Comparison of ENCODE assay signal across 13 cellular contexts in genomic region chr1:220124542-220124941, GRCh38. TPM values are rescaled to one million over a fixed set of nuclear protein-coding genes. Genes with fewer than 3 reads are reported as not detected.
DNase-seq lines count a peak whose midpoint lies in the region; ATAC-seq and TF ChIP-seq lines count a peak whose summit lies in the region.
"Had no signal": no experiment of that assay in that cellular context is flagged by ENCODE, and none has a peak within 500 bp of the region (broad histone marks: within the 10 kb centered on the region; RNA-seq: fewer than 3 reads in every experiment).

No MANE protein-coding gene starts in this region.

- no peak for DNase-seq in stimulated activated naive CD8-positive, alpha-beta T cell treated with anti-CD3 and anti-CD28 coated beads, Interleukin-15, Interleukin-2, amounts not matched to agents 100 U/mL and 50 U/mL, for 24 hours
- DNase-seq in SKM-1 (lab: John Stamatoyannopoulos, UW; ENCODE audit: unreplicated experiment) (peak; percentile 33), fibroblast of peridontal ligament (ENCODE audit: extremely low read depth) (peak; percentile 51), upper lobe of left lung (no peak), WERI-Rb-1 (no peak)
- DNase-seq: cerebellar nuclear complex, NCI-H1930 had no signal

- H3K4me1 ChIP-seq in upper lobe of left lung: no peaks in the 10 kb centered on the region

- ATAC-seq in stimulated activated naive CD8-positive, alpha-beta T cell treated with anti-CD3 and anti-CD28 coated beads, Interleukin-15, Interleukin-2, amounts not matched to agents 100 U/mL and 50 U/mL, for 24 hours: no peak
- ATAC-seq in HG02798 (IDR thresholded peaks at IDR 0.05; ENCODE audit: poor library complexity, unreplicated experiment) (no peak), upper lobe of left lung (ENCODE audit: low FRiP score in 2 of 2) (no peak), GM18517 (IDR thresholded peaks at IDR 0.05; ENCODE audit: unreplicated experiment) (no peak)

- TF ChIP-seq CTCF in upper lobe of left lung (IDR thresholded peaks at IDR 0.05) (no peak), WERI-Rb-1 (IDR thresholded peaks at IDR 0.05; ENCODE audit: low read depth, low read length) (no peak)

- H3K4me3 ChIP-seq in upper lobe of left lung (no peak overlapping the region), WERI-Rb-1 (ENCODE audit: low read depth, low read length) (no peak overlapping the region)
- H3K4me3 ChIP-seq: BLaER1 treated with 17β-estradiol and CSF1 and Interleukin-3, amounts not matched to agents 10 nM and 100 nM; SK-N-MC had no signal

- no peak overlapping the region for H3K27ac ChIP-seq in upper lobe of left lung
- H3K27ac ChIP-seq in WERI-Rb-1: no peak overlapping the region
- H3K27ac ChIP-seq: SK-N-MC had no signal

- H3K36me3 ChIP-seq in upper lobe of left lung (peaks cover 0 to 48% (median 11%) of the 10 kb centered on the region in 4 donors), WERI-Rb-1 (peaks cover 18% of the 10 kb centered on the region)

- H3K9me3 ChIP-seq in upper lobe of left lung (no peaks in the 10 kb centered on the region), WERI-Rb-1 (ENCODE audit: severe bottlenecking) (no peaks in the 10 kb centered on the region)

- WGBS in upper lobe of left lung, 2 donors: 26 to 30% methylated on average over 1 of the region's 1 CpG

- no peaks in the 10 kb centered on the region for H3K9me3 Mint-ChIP-seq in stimulated activated naive CD8-positive, alpha-beta T cell treated with anti-CD3 and anti-CD28 coated beads, Interleukin-15, Interleukin-2, amounts not matched to agents 100 ng/mL and 50 ng/mL, for 24 hours

- H3K36me3 Mint-ChIP-seq in stimulated activated naive CD8-positive, alpha-beta T cell treated with anti-CD3 and anti-CD28 coated beads, Interleukin-15, Interleukin-2, amounts not matched to agents 100 ng/mL and 50 ng/mL, for 24 hours (ENCODE audit: low read depth): peaks cover 43% of the 10 kb centered on the region

- H3K4me1 Mint-ChIP-seq in stimulated activated naive CD8-positive, alpha-beta T cell treated with anti-CD3 and anti-CD28 coated beads, Interleukin-15, Interleukin-2, amounts not matched to agents 100 ng/mL and 50 ng/mL, for 24 hours (ENCODE audit: low read depth): peaks cover 9% of the 10 kb centered on the region

- peak overlapping the region; percentile 22 for H3K27ac Mint-ChIP-seq in stimulated activated naive CD8-positive, alpha-beta T cell treated with anti-CD3 and anti-CD28 coated beads, Interleukin-15, Interleukin-2, amounts not matched to agents 100 ng/mL and 50 ng/mL, for 24 hours
- H3K27ac Mint-ChIP-seq: IgD-negative memory B cell had no signal

- H3K27me3 Mint-ChIP-seq in stimulated activated naive CD8-positive, alpha-beta T cell treated with anti-CD3 and anti-CD28 coated beads, Interleukin-15, Interleukin-2, amounts not matched to agents 100 ng/mL and 50 ng/mL, for 24 hours: no peaks in the 10 kb centered on the region
- H3K27me3 Mint-ChIP-seq: IgD-negative memory B cell had no signal

- H3K4me3 Mint-ChIP-seq in stimulated activated naive CD8-positive, alpha-beta T cell treated with anti-CD3 and anti-CD28 coated beads, Interleukin-15, Interleukin-2, amounts not matched to agents 100 ng/mL and 50 ng/mL, for 24 hours: no peak overlapping the region
- H3K4me3 Mint-ChIP-seq: IgD-negative memory B cell had no signal

- no peak for TF ChIP-seq EP300 in upper lobe of left lung (IDR thresholded peaks at IDR 0.05)

- no peaks in the 10 kb centered on the region for H3K27me3 ChIP-seq in upper lobe of left lung
- H3K27me3 ChIP-seq in WERI-Rb-1 (ENCODE audit: insufficient read depth, low read depth, severe bottlenecking): no peaks in the 10 kb centered on the region
- H3K27me3 ChIP-seq: BLaER1 treated with 17β-estradiol and CSF1 and Interleukin-3, amounts not matched to agents 10 nM and 100 nM had no signal

- no peak for TF ChIP-seq POLR2A in upper lobe of left lung (IDR thresholded peaks at IDR 0.05)

RNA-seq across cellular contexts. Expression of gene IARS2, which starts 30.6 kb away (rescaled TPM):
- 10 to 100 TPM; 17.8 to 66.7 (median 48.8) TPM for total RNA-seq in upper lobe of left lung

RNA-seq across cellular contexts. Expression of gene BPNT1, which starts 35.0 kb away (rescaled TPM):
- 10 to 100 TPM; 14.7 to 23.9 (median 21.7) TPM for total RNA-seq in upper lobe of left lung

Comparison
In these comparisons a context has a peak if more than half of its experiments do, and no peak if none do; other contexts are left out.
1. DNase-seq: peak in SKM-1 (single experiment) and fibroblast of peridontal ligament (single experiment); none in stimulated activated naive CD8-positive, alpha-beta T cell treated with anti-CD3 and anti-CD28 coated beads, Interleukin-15, Interleukin-2, amounts not matched to agents 100 U/mL and 50 U/mL, for 24 hours (single experiment), upper lobe of left lung (0 of 2) and WERI-Rb-1 (single experiment).